Comparison of ENCODE assay signal across 1 cellular context in the genomic region with DNA sequence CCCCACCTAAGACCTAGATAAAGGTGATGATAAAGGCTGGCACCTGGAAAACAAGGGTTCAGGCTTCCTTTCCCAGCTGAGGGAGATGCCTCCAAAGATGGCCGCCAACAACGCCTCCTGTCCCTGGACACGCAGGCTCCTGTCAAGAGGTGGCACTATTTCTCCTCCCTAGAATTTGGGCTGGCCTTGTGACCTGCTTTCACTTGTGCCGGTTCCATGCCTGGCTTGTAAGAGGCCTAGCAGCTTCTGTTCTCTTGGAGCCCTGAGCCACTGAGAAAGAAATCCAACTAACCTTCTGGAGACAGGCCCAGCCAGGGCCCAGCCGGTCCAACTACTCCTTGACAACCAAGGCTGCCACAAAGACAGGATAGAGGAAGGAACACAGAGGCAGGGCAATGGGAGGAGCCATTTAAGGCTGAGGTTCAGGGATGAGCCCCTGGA.
TF ChIP-seq lines count a peak whose summit lies in the region.

No MANE protein-coding gene starts in this region.

TF ChIP-seq in K562, 482 proteins besides CTCF, POLR2A, EP300 and RAD21 (continued from another document and continues in another):
- no peak for TF ChIP-seq ZBTB11 (CRISPR knock-in tag; IDR thresholded peaks at IDR 0.05)
- no peak for TF ChIP-seq FOXK2 (conservative IDR thresholded peaks at IDR 0.05 in 1 of 2, IDR thresholded peaks at IDR 0.05 in 1 of 2; ENCODE audit: low read depth in 2 of 2)
- no peak for TF ChIP-seq ATF6 (CRISPR knock-in tag; IDR thresholded peaks at IDR 0.05)
- 0 out of 2 replicates have a peak, but pooled peaks have one; percentile 19 for TF ChIP-seq MAFK (IDR thresholded peaks at IDR 0.05; ENCODE audit: low read length)
- peak; percentile 45; the same call in 1 of the 2 replicates for TF ChIP-seq CHAMP1 (IDR thresholded peaks at IDR 0.05)
- no peak for TF ChIP-seq ZNF146 (CRISPR knock-in tag; IDR thresholded peaks at IDR 0.05; ENCODE audit: unreplicated experiment)
- peak; percentile 48; the same call in 1 of the 2 replicates for TF ChIP-seq TOE1 (IDR thresholded peaks at IDR 0.05; ENCODE audit: borderline replicate concordance)
- no peak for TF ChIP-seq TOE1 (CRISPR knock-in tag; IDR thresholded peaks at IDR 0.05; ENCODE audit: borderline replicate concordance, low read depth)
- TF ChIP-seq, protein P1, sequence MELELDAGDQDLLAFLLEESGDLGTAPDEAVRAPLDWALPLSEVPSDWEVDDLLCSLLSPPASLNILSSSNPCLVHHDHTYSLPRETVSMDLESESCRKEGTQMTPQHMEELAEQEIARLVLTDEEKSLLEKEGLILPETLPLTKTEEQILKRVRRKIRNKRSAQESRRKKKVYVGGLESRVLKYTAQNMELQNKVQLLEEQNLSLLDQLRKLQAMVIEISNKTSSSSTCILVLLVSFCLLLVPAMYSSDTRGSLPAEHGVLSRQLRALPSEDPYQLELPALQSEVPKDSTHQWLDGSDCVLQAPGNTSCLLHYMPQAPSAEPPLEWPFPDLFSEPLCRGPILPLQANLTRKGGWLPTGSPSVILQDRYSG (tag; conservative IDR thresholded peaks at IDR 0.05; ENCODE audit: low read depth) = no peak
- TF ChIP-seq, protein P2, sequence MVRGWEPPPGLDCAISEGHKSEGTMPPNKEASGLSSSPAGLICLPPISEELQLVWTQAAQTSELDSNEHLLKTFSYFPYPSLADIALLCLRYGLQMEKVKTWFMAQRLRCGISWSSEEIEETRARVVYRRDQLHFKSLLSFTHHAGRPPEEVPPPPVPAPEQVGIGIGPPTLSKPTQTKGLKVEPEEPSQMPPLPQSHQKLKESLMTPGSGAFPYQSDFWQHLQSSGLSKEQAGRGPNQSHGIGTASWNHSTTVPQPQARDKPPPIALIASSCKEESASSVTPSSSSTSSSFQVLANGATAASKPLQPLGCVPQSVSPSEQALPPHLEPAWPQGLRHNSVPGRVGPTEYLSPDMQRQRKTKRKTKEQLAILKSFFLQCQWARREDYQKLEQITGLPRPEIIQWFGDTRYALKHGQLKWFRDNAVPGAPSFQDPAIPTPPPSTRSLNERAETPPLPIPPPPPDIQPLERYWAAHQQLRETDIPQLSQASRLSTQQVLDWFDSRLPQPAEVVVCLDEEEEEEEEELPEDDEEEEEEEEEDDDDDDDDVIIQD (CRISPR knock-in tag; IDR thresholded peaks at IDR 0.05) = no peak
- peak; percentile 17; the same call in 1 of the 2 replicates for TF ChIP-seq RAD51 (IDR thresholded peaks at IDR 0.05; ENCODE audit: borderline replicate concordance, low read depth)
- TF ChIP-seq, protein P3, sequence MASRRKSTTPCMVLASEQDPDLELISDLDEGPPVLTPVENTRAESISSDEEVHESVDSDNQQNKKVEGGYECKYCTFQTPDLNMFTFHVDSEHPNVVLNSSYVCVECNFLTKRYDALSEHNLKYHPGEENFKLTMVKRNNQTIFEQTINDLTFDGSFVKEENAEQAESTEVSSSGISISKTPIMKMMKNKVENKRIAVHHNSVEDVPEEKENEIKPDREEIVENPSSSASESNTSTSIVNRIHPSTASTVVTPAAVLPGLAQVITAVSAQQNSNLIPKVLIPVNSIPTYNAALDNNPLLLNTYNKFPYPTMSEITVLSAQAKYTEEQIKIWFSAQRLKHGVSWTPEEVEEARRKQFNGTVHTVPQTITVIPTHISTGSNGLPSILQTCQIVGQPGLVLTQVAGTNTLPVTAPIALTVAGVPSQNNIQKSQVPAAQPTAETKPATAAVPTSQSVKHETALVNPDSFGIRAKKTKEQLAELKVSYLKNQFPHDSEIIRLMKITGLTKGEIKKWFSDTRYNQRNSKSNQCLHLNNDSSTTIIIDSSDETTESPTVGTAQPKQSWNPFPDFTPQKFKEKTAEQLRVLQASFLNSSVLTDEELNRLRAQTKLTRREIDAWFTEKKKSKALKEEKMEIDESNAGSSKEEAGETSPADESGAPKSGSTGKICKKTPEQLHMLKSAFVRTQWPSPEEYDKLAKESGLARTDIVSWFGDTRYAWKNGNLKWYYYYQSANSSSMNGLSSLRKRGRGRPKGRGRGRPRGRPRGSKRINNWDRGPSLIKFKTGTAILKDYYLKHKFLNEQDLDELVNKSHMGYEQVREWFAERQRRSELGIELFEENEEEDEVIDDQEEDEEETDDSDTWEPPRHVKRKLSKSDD (conservative IDR thresholded peaks at IDR 0.05; ENCODE audit: low read length) = 0 out of 2 replicates have a peak, but pooled peaks have one; percentile 33
- TF ChIP-seq SAFB (IDR thresholded peaks at IDR 0.05; ENCODE audit: borderline replicate concordance, low read depth, low read length) = no peak
- no peak for TF ChIP-seq ZBTB12 (CRISPR knock-in tag; IDR thresholded peaks at IDR 0.05)
- TF ChIP-seq LEF1 (IDR thresholded peaks at IDR 0.05) = no peak
- 0 out of 4 replicates have a peak, but pooled peaks of 1 of the 2 experiments have one; percentile 13 for TF ChIP-seq NRF1 (conservative IDR thresholded peaks at IDR 0.05 in 1 of 2, IDR thresholded peaks at IDR 0.05 in 1 of 2)
- TF ChIP-seq DEAF1 (CRISPR knock-in tag; IDR thresholded peaks at IDR 0.05) = peak; percentile 73
- no peak for TF ChIP-seq ZNF316 (IDR thresholded peaks at IDR 0.05)
- TF ChIP-seq HLTF (IDR thresholded peaks at IDR 0.05) = no peak
- no peak for TF ChIP-seq PHF21A (IDR thresholded peaks at IDR 0.05; ENCODE audit: borderline replicate concordance, low read depth)
- peak; percentile 23; the same call in 1 of the 2 replicates for TF ChIP-seq JUND (IDR thresholded peaks at IDR 0.05; ENCODE audit: borderline replicate concordance, low read depth, low read length)
- TF ChIP-seq JUND (tag; IDR thresholded peaks at IDR 0.05; ENCODE audit: borderline replicate concordance, low read depth, low read length) = no peak
- TF ChIP-seq NCOA1 (IDR thresholded peaks at IDR 0.05; ENCODE audit: low read depth) = no peak
- TF ChIP-seq BHLHE40 (IDR thresholded peaks at IDR 0.05; ENCODE audit: low read length) = no peak
- TF ChIP-seq CREM (IDR thresholded peaks at IDR 0.05; ENCODE audit: low read depth) = peak; percentile 54; the same call in 1 of the 2 replicates
- no peak for TF ChIP-seq FOSL1 (tag; conservative IDR thresholded peaks at IDR 0.05)
- no peak for TF ChIP-seq MNT (conservative IDR thresholded peaks at IDR 0.05)
- no peak for TF ChIP-seq ILF3 (IDR thresholded peaks at IDR 0.05; ENCODE audit: borderline replicate concordance)
- no peak for TF ChIP-seq ELK3 (CRISPR knock-in tag; IDR thresholded peaks at IDR 0.05)
